18 cellular contexts compared by ENCODE assay signal in the genomic region with DNA sequence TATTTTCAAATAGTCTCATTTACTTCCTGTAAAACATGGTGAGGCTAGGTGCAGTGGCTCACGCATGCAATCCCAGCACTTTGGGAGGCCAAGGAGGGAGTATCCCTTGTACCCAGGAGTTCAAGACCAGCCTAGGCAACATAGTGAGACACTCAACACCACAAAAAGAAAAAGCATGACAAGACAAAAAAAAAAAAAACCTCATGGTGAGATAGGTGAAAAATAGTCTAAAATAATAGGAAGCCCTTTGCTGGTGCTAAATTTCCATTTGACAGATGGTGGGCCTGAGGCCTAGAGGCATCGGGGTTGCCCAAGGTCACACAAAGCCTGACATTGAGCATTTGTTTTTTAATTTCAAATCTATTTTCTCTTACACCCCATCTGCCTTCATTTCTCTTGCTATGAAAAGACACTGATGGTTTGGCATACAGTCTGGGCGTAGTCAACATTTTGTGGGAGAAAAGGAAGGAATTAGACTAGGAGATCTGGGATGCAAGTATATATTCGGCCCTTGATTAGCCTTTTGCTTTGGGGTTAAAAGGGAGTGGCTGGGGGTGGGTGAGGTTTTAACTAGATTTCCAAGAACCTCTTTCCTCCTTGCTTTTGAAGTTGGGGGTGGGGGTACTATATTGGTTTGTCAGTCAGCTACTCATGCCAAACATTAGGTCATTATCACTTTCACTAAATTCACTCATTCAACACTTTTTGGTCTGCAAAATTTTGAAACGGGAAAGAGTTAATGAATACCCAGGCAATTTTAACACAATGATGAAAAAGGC. TPM values are rescaled to one million over a fixed set of nuclear protein-coding genes. Genes with fewer than 3 reads are reported as not detected.
DNase-seq lines count a peak whose midpoint lies in the region; ATAC-seq and TF ChIP-seq lines count a peak whose summit lies in the region.
"Had no signal": no experiment of that assay in that cellular context is flagged by ENCODE, and none has a peak within 500 bp of the region (broad histone marks: within the 10 kb centered on the region; RNA-seq: fewer than 3 reads in every experiment).

No MANE protein-coding gene starts in this region.

- CTCF ChIA-PET in WTC11 (lab: Charles Lee): no interaction called here

- H3K4me3 Mint-ChIP-seq in stimulated activated naive CD8-positive, alpha-beta T cell treated with anti-CD3 and anti-CD28 coated beads, Interleukin-15, Interleukin-2, amounts not matched to agents 100 ng/mL and 50 ng/mL, for 24 hours: peak overlapping the region; percentile 51
- H3K4me3 Mint-ChIP-seq in WTC11 (no peak overlapping the region), brain (peak overlapping the region in 2 of 5 experiments; percentile 11 to 65)
- H3K4me3 Mint-ChIP-seq: nephron progenitor cell had no signal

- POLR2A ChIA-PET in WTC11 (lab: Charles Lee): no interaction called here

- TF ChIP-seq CTCF in WTC11 (IDR thresholded peaks at IDR 0.05) (no peak), brain (conservative IDR thresholded peaks at IDR 0.05) (no peak)

- H3K9me3 Mint-ChIP-seq in stimulated activated naive CD8-positive, alpha-beta T cell treated with anti-CD3 and anti-CD28 coated beads, Interleukin-15, Interleukin-2, amounts not matched to agents 100 ng/mL and 50 ng/mL, for 24 hours: no peaks in the 10 kb centered on the region
- H3K9me3 Mint-ChIP-seq in WTC11 (no peaks in the 10 kb centered on the region), brain (no peaks in the 10 kb centered on the region)
- H3K9me3 Mint-ChIP-seq: nephron progenitor cell had no signal

- DNase-seq in stimulated activated naive CD8-positive, alpha-beta T cell treated with anti-CD3 and anti-CD28 coated beads, Interleukin-15, Interleukin-2, amounts not matched to agents 100 U/mL and 50 U/mL, for 24 hours: no peak
- no peak for DNase-seq in WTC11 (ENCODE audit: low spot score)
- DNase-seq in C1 segment of cervical spinal cord (lab: John Stamatoyannopoulos, UW): no peak
- DNase-seq in NCI-H1105 (lab: John Stamatoyannopoulos, UW): no peak
- DNase-seq: activated effector memory CD4-positive, alpha-beta T cell treated with Interleukin-2 at 50 U/mL for 16 hours; colonic mucosa; DMS153; foreskin fibroblast; mesenchymal stem cell; NCI-H748 treated with DMSO at 0.1 percent for 48 hours; nephron progenitor cell; PC-3; psoas muscle; small intestine; stimulated activated CD4-positive, alpha-beta T cell treated with anti-CD3 and anti-CD28 coated beads, Interleukin-4, amount 100 ng/mL, for 1 hour had no signal

- H3K4me1 Mint-ChIP-seq in stimulated activated naive CD8-positive, alpha-beta T cell treated with anti-CD3 and anti-CD28 coated beads, Interleukin-15, Interleukin-2, amounts not matched to agents 100 ng/mL and 50 ng/mL, for 24 hours (ENCODE audit: low read depth): peaks cover 97% of the 10 kb centered on the region
- peaks cover 56% of the 10 kb centered on the region for H3K4me1 Mint-ChIP-seq in WTC11
- peaks cover 94% of the 10 kb centered on the region for H3K4me1 Mint-ChIP-seq in brain

- H3K27ac Mint-ChIP-seq in stimulated activated naive CD8-positive, alpha-beta T cell treated with anti-CD3 and anti-CD28 coated beads, Interleukin-15, Interleukin-2, amounts not matched to agents 100 ng/mL and 50 ng/mL, for 24 hours: peak overlapping the region; percentile 85
- peak overlapping the region; percentile 6; the same call in 1 of the 2 replicates for H3K27ac Mint-ChIP-seq in WTC11
- H3K27ac Mint-ChIP-seq in brain: peak overlapping the region in 3 of 5 experiments; percentile 6 to 93 (median 67)
- H3K27ac Mint-ChIP-seq: nephron progenitor cell had no signal

- no peak for ATAC-seq in stimulated activated naive CD8-positive, alpha-beta T cell treated with anti-CD3 and anti-CD28 coated beads, Interleukin-15, Interleukin-2, amounts not matched to agents 100 U/mL and 50 U/mL, for 24 hours
- no peak for ATAC-seq in WTC11
- ATAC-seq in HG02610 (IDR thresholded peaks at IDR 0.05; ENCODE audit: unreplicated experiment): no peak
- ATAC-seq: PC-3, psoas muscle had no signal

- H3K27me3 Mint-ChIP-seq in stimulated activated naive CD8-positive, alpha-beta T cell treated with anti-CD3 and anti-CD28 coated beads, Interleukin-15, Interleukin-2, amounts not matched to agents 100 ng/mL and 50 ng/mL, for 24 hours: no peaks in the 10 kb centered on the region
- H3K27me3 Mint-ChIP-seq in WTC11 (ENCODE audit: low read depth): no peaks in the 10 kb centered on the region
- no peaks in the 10 kb centered on the region for H3K27me3 Mint-ChIP-seq in brain

- H3K36me3 Mint-ChIP-seq in stimulated activated naive CD8-positive, alpha-beta T cell treated with anti-CD3 and anti-CD28 coated beads, Interleukin-15, Interleukin-2, amounts not matched to agents 100 ng/mL and 50 ng/mL, for 24 hours (ENCODE audit: low read depth): peaks cover 67% of the 10 kb centered on the region
- H3K36me3 Mint-ChIP-seq in WTC11 (no peaks in the 10 kb centered on the region; the same call in 1 of the 2 replicates), brain (peaks cover 16% of the 10 kb centered on the region)

TF ChIP-seq in WTC11, 78 proteins besides CTCF, POLR2A, EP300 and RAD21:
- TF ChIP-seq MXD4 (CRISPR knock-in tag; IDR thresholded peaks at IDR 0.05; ENCODE audit: borderline replicate concordance): no peak
- no peak for TF ChIP-seq HMGA2 (CRISPR knock-in tag; IDR thresholded peaks at IDR 0.05)
- no peak for TF ChIP-seq ZNF671 (CRISPR knock-in tag; IDR thresholded peaks at IDR 0.05)
- no peak for TF ChIP-seq ZNF263 (CRISPR knock-in tag; IDR thresholded peaks at IDR 0.05; ENCODE audit: low read depth)
- no peak for TF ChIP-seq ZNF121 (CRISPR knock-in tag; IDR thresholded peaks at IDR 0.05)
- TF ChIP-seq, protein P1, sequence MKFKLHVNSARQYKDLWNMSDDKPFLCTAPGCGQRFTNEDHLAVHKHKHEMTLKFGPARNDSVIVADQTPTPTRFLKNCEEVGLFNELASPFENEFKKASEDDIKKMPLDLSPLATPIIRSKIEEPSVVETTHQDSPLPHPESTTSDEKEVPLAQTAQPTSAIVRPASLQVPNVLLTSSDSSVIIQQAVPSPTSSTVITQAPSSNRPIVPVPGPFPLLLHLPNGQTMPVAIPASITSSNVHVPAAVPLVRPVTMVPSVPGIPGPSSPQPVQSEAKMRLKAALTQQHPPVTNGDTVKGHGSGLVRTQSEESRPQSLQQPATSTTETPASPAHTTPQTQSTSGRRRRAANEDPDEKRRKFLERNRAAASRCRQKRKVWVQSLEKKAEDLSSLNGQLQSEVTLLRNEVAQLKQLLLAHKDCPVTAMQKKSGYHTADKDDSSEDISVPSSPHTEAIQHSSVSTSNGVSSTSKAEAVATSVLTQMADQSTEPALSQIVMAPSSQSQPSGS (CRISPR knock-in tag; IDR thresholded peaks at IDR 0.05; ENCODE audit: borderline replicate concordance, low read depth): no peak
- TF ChIP-seq, protein P2, sequence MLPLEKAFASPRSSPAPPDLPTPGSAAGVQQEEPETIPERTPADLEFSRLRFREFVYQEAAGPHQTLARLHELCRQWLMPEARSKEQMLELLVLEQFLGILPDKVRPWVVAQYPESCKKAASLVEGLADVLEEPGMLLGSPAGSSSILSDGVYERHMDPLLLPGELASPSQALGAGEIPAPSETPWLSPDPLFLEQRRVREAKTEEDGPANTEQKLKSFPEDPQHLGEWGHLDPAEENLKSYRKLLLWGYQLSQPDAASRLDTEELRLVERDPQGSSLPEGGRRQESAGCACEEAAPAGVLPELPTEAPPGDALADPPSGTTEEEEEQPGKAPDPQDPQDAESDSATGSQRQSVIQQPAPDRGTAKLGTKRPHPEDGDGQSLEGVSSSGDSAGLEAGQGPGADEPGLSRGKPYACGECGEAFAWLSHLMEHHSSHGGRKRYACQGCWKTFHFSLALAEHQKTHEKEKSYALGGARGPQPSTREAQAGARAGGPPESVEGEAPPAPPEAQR (CRISPR knock-in tag; IDR thresholded peaks at IDR 0.05): no peak
- no peak for TF ChIP-seq IRF2 (CRISPR knock-in tag; IDR thresholded peaks at IDR 0.05; ENCODE audit: borderline replicate concordance, low read depth)
- no peak for TF ChIP-seq ATF1 (CRISPR knock-in tag; IDR thresholded peaks at IDR 0.05)
- TF ChIP-seq CBFB (CRISPR knock-in tag; IDR thresholded peaks at IDR 0.05; ENCODE audit: low read depth): no peak
- TF ChIP-seq, protein P3, sequence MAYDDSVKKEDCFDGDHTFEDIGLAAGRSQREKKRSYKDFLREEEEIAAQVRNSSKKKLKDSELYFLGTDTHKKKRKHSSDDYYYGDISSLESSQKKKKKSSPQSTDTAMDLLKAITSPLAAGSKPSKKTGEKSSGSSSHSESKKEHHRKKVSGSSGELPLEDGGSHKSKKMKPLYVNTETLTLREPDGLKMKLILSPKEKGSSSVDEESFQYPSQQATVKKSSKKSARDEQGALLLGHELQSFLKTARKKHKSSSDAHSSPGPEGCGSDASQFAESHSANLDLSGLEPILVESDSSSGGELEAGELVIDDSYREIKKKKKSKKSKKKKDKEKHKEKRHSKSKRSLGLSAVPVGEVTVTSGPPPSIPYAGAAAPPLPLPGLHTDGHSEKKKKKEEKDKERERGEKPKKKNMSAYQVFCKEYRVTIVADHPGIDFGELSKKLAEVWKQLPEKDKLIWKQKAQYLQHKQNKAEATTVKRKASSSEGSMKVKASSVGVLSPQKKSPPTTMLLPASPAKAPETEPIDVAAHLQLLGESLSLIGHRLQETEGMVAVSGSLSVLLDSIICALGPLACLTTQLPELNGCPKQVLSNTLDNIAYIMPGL (CRISPR knock-in tag; IDR thresholded peaks at IDR 0.05): no peak
- no peak for TF ChIP-seq ZNF416 (CRISPR knock-in tag; IDR thresholded peaks at IDR 0.05)
- no peak for TF ChIP-seq NFYB (CRISPR knock-in tag; conservative IDR thresholded peaks at IDR 0.05; ENCODE audit: low read depth)
- no peak for TF ChIP-seq PRRX2 (CRISPR knock-in tag; IDR thresholded peaks at IDR 0.05)
- no peak for TF ChIP-seq ZNF317 (CRISPR knock-in tag; IDR thresholded peaks at IDR 0.05; ENCODE audit: borderline replicate concordance, low read depth)
- no peak for TF ChIP-seq CREM (CRISPR knock-in tag; IDR thresholded peaks at IDR 0.05)
- TF ChIP-seq SMAD4 (CRISPR knock-in tag; IDR thresholded peaks at IDR 0.05): no peak
- TF ChIP-seq, protein P4, sequence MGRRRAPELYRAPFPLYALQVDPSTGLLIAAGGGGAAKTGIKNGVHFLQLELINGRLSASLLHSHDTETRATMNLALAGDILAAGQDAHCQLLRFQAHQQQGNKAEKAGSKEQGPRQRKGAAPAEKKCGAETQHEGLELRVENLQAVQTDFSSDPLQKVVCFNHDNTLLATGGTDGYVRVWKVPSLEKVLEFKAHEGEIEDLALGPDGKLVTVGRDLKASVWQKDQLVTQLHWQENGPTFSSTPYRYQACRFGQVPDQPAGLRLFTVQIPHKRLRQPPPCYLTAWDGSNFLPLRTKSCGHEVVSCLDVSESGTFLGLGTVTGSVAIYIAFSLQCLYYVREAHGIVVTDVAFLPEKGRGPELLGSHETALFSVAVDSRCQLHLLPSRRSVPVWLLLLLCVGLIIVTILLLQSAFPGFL (CRISPR knock-in tag; IDR thresholded peaks at IDR 0.05; ENCODE audit: borderline replicate concordance): no peak

RNA-seq across cellular contexts. Expression of a gene that starts 11.2 kb away (rescaled TPM):
- total RNA-seq in WTC11 (2021): 30.5 to 34.6 TPM (median 32.5 TPM) in 3 replicates
- 3.1 TPM for polyA plus RNA-seq in brain (ENCODE audit: insufficient read depth, low read depth, low replicate concordance)

RNA-seq across cellular contexts. Expression of a gene that starts 43.4 kb away (rescaled TPM):
- total RNA-seq in WTC11 (2021): 133 to 159 TPM (median 155 TPM) in 3 replicates
- 40.2 TPM for polyA plus RNA-seq in brain (ENCODE audit: insufficient read depth, low read depth, low replicate concordance)

Comparison
In these comparisons a context has a peak if more than half of its experiments do, and no peak if none do; other contexts are left out.
1. H3K27ac Mint-ChIP-seq: peak in every context shown above with its lines; median percentile 85 in stimulated activated naive CD8-positive, alpha-beta T cell treated with anti-CD3 and anti-CD28 coated beads, Interleukin-15, Interleukin-2, amounts not matched to agents 100 ng/mL and 50 ng/mL, for 24 hours; 67 in brain; 6 in WTC11.